In the genomic region with DNA sequence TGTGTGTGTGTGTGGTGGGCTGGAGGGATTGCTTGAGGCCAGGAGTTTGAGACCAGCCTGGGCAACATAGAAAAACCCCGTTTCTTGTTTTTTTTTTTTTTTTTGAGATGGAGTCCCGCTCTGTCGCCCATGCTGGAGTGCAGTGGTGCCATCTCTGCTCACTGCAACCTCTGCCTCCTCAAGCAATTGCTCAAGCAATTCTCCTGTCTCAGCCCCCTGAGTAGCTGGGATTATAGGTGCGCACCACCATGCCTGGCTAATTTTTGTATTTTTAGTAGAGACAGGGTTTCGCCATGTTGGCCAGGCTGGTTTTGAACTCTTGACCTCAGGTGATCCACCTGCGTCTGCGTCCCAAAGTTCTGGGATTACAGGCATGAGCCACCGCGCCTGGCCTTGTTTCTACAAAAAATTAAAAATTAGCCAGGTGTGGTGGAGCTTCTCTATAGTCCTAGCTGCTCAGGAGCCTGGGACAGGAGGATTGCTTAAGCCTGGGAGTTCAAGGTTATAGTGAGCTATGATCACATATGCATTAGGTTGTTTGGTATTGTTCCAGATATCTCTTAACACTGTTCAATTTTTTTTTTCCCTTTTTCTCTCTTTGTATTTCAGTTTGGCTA, we compare ENCODE assay signal across 8 cellular contexts. TPM values are rescaled to one million over a fixed set of nuclear protein-coding genes. Genes with fewer than 3 reads are reported as not detected.
A peak's percentile ranks its signal among the peaks of the same experiment; 100 is the strongest.
DNase-seq lines count a peak whose midpoint lies in the region; ATAC-seq and TF ChIP-seq lines count a peak whose summit lies in the region.
"Not testable (repeated sequence)": the region's sequence is repeated elsewhere in the genome, so short reads cannot be mapped to it uniquely, and the experiment has no call there.

No MANE protein-coding gene starts in this region.

- TF ChIP-seq CTCF in CD8-positive, alpha-beta T cell (IDR thresholded peaks at IDR 0.05); HFFc6 (IDR thresholded peaks at IDR 0.05); endodermal cell (conservative IDR thresholded peaks at IDR 0.05); liver (IDR thresholded peaks at IDR 0.05; ENCODE audit: low read depth, low read length, missing input control); osteocyte (IDR thresholded peaks at IDR 0.05): not testable (repeated sequence)

- POLR2A ChIA-PET in CD8-positive, alpha-beta T cell (lab: Charles Lee) = interaction anchor here (1.1 kb wide), 1 partner anchor 21 kb away, joined by 3 read pairs; no protein-coding TSS in a partner anchor

- not testable (repeated sequence) for DNase-seq in CD8-positive, alpha-beta T cell; HFFc6; endodermal cell; left colon; osteocyte (ENCODE audit: extremely low spot score, unreplicated experiment)
- DNase-seq in sciatic nerve (ENCODE audit: low spot score) = peak; percentile 21

- 94% methylated on average over 6 to 9 of the region's 9 CpGs for WGBS in endodermal cell (ENCODE audit: insufficient coverage in 1 of 2, insufficient read length in 1 of 2), 2 experiments
- 58% methylated on average over 9 of the region's 9 CpGs for WGBS in liver

- not testable (repeated sequence) for H3K4me3 ChIP-seq in CD8-positive, alpha-beta T cell (ENCODE audit: low read depth, low read length); endodermal cell (ENCODE audit: low read length); liver (ENCODE audit: low read depth in 1 of 3, low read length in 3 of 3)

- not testable (repeated sequence) for H3K27me3 Mint-ChIP-seq in CD8-positive, alpha-beta T cell (ENCODE audit: low read depth); HFFc6 (ENCODE audit: insufficient read depth); activated naive CD8-positive, alpha-beta T cell; endodermal cell (ENCODE audit: insufficient read depth); osteocyte (ENCODE audit: unreplicated experiment)

- ATAC-seq in CD8-positive, alpha-beta T cell; sciatic nerve: not testable (repeated sequence)
- ATAC-seq in left colon = peak; percentile 27

- not testable (repeated sequence) for H3K9me3 Mint-ChIP-seq in CD8-positive, alpha-beta T cell; HFFc6; activated naive CD8-positive, alpha-beta T cell (ENCODE audit: low read depth); endodermal cell; osteocyte (ENCODE audit: unreplicated experiment)

- H3K9ac ChIP-seq in endodermal cell (ENCODE audit: extremely low read depth, low read length, poor library complexity, severe bottlenecking) = not testable (repeated sequence)
- H3K9ac ChIP-seq in liver (ENCODE audit: low read depth in 1 of 2, low read length in 2 of 2) = peak overlapping the region in 1 of 2 donors; percentile 82

- not testable (repeated sequence) for H3K36me3 ChIP-seq in CD8-positive, alpha-beta T cell (ENCODE audit: insufficient read depth, low read length); liver (ENCODE audit: control insufficient read depth in 4 of 4, insufficient read depth in 3 of 4, low read depth in 1 of 4, low read length in 3 of 4)
- peaks cover 23% of the 10 kb centered on the region for H3K36me3 ChIP-seq in endodermal cell (ENCODE audit: control insufficient read depth, insufficient read depth, low read length)

- H3K36me3 Mint-ChIP-seq in CD8-positive, alpha-beta T cell = peaks cover 32% of the 10 kb centered on the region
- not testable (repeated sequence) for H3K36me3 Mint-ChIP-seq in HFFc6 (ENCODE audit: low read depth); activated naive CD8-positive, alpha-beta T cell
- H3K36me3 Mint-ChIP-seq in endodermal cell (ENCODE audit: low read depth) (peaks cover 20% of the 10 kb centered on the region), osteocyte (ENCODE audit: unreplicated experiment) (peaks cover 11% of the 10 kb centered on the region)

- H3K27ac ChIP-seq in CD8-positive, alpha-beta T cell (ENCODE audit: low read depth, low read length); endodermal cell (ENCODE audit: low read depth, low read length): not testable (repeated sequence)
- H3K27ac ChIP-seq in liver (ENCODE audit: low read depth in 1 of 2, low read length in 2 of 2) = peak overlapping the region; percentile 57 to 71

- H3K9me3 ChIP-seq in CD8-positive, alpha-beta T cell (ENCODE audit: low read length); endodermal cell (ENCODE audit: control insufficient read depth, low read length); liver (ENCODE audit: control insufficient read depth in 4 of 4, low read length in 3 of 4): not testable (repeated sequence)

- peaks cover 13% of the 10 kb centered on the region for H3K4me1 Mint-ChIP-seq in CD8-positive, alpha-beta T cell (ENCODE audit: low read depth)
- H3K4me1 Mint-ChIP-seq in HFFc6 (ENCODE audit: low read depth) (peaks cover 48% of the 10 kb centered on the region), osteocyte (ENCODE audit: unreplicated experiment) (peaks cover 15% of the 10 kb centered on the region)
- not testable (repeated sequence) for H3K4me1 Mint-ChIP-seq in activated naive CD8-positive, alpha-beta T cell (ENCODE audit: low read depth); endodermal cell

- H3K4me1 ChIP-seq in CD8-positive, alpha-beta T cell (ENCODE audit: insufficient read depth, low read length); endodermal cell (ENCODE audit: control insufficient read depth, insufficient read depth, low read length): not testable (repeated sequence)
- H3K4me1 ChIP-seq in liver (ENCODE audit: control insufficient read depth in 4 of 4, insufficient read depth in 4 of 4, low read length in 3 of 4) = peaks cover 1 to 29% (median 23%) of the 10 kb centered on the region in 4 donors

- peak overlapping the region; percentile 66 for H3K27ac Mint-ChIP-seq in CD8-positive, alpha-beta T cell
- peak overlapping the region; percentile 9; the same call in 1 of the 2 replicates for H3K27ac Mint-ChIP-seq in HFFc6
- H3K27ac Mint-ChIP-seq in activated naive CD8-positive, alpha-beta T cell = peak overlapping the region; percentile 72
- peak overlapping the region; percentile 18 for H3K27ac Mint-ChIP-seq in endodermal cell
- H3K27ac Mint-ChIP-seq in osteocyte (ENCODE audit: unreplicated experiment) = peak overlapping the region; percentile 48

- H3K27me3 ChIP-seq in CD8-positive, alpha-beta T cell (ENCODE audit: insufficient read depth, low read length); endodermal cell (ENCODE audit: control insufficient read depth, insufficient read depth, low read length, poor library complexity, severe bottlenecking); liver (ENCODE audit: control insufficient read depth in 4 of 4, insufficient read depth in 4 of 4, low read length in 3 of 4): not testable (repeated sequence)

- H3K4me3 Mint-ChIP-seq in CD8-positive, alpha-beta T cell; HFFc6; activated naive CD8-positive, alpha-beta T cell; endodermal cell; osteocyte (ENCODE audit: unreplicated experiment): not testable (repeated sequence)

- CTCF ChIA-PET in CD8-positive, alpha-beta T cell (lab: Charles Lee) = not testable (repeated sequence)

- intact Hi-C loops in CD8-positive, alpha-beta T cell (cut with DNase I, micrococcal nuclease); left colon (cut with DNase I, micrococcal nuclease); sciatic nerve (cut with DNase I): not testable (repeated sequence)

- TF ChIP-seq RAD21 in liver (IDR thresholded peaks at IDR 0.05) = peak; percentile 50 to 53

TF ChIP-seq in liver, 16 proteins besides CTCF, POLR2A, EP300 and RAD21 (continues in another document):
- TF ChIP-seq, protein P1, sequence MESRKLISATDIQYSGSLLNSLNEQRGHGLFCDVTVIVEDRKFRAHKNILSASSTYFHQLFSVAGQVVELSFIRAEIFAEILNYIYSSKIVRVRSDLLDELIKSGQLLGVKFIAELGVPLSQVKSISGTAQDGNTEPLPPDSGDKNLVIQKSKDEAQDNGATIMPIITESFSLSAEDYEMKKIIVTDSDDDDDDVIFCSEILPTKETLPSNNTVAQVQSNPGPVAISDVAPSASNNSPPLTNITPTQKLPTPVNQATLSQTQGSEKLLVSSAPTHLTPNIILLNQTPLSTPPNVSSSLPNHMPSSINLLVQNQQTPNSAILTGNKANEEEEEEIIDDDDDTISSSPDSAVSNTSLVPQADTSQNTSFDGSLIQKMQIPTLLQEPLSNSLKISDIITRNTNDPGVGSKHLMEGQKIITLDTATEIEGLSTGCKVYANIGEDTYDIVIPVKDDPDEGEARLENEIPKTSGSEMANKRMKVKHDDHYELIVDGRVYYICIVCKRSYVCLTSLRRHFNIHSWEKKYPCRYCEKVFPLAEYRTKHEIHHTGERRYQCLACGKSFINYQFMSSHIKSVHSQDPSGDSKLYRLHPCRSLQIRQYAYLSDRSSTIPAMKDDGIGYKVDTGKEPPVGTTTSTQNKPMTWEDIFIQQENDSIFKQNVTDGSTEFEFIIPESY (IDR thresholded peaks at IDR 0.05) = peak; percentile 80
- TF ChIP-seq SP1 (IDR thresholded peaks at IDR 0.05) = peak; percentile 88
- peak; percentile 91 for TF ChIP-seq YY1 (IDR thresholded peaks at IDR 0.05)
- TF ChIP-seq, protein P2, sequence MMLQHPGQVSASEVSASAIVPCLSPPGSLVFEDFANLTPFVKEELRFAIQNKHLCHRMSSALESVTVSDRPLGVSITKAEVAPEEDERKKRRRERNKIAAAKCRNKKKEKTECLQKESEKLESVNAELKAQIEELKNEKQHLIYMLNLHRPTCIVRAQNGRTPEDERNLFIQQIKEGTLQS (IDR thresholded peaks at IDR 0.05) = peak; percentile 70
- TF ChIP-seq HNF4A (conservative IDR thresholded peaks at IDR 0.05) = peak; percentile 90
- peak in 1 of 2 donors; percentile 11 for TF ChIP-seq EGR1 (IDR thresholded peaks at IDR 0.05; ENCODE audit: low read depth in 2 of 2)

RNA-seq across cellular contexts. Expression of a gene that starts 47.4 kb away (rescaled TPM):
- 10 to 100 TPM; 70.9 to 73.2 TPM for total RNA-seq in CD8-positive, alpha-beta T cell
- 10 to 100 TPM; 36.7 to 43.9 (median 41.4) TPM for total RNA-seq in HFFc6 (2021; fragmentation: NEBNext Ultra II Directional; extraction: Animal tissue kit (Norgen Biotek cat#: 25700))
- total RNA-seq in endodermal cell (10 to 100 TPM; 36.4 to 39.8 TPM), left colon (10 to 100 TPM; 34.3 to 43.3 TPM), liver (10 to 100 TPM; 23.4 to 31.6 TPM), osteocyte (38.6 and 39.8 TPM in 2 replicates), sciatic nerve (56.6 TPM)
- polyA plus RNA-seq in endodermal cell (2013, experiment 1 of 2) = 37.1 TPM
- 37.3 TPM for polyA plus RNA-seq in endodermal cell (2013, experiment 2 of 2)
- 10 to 100 TPM; 21.2 to 24.0 TPM for polyA plus RNA-seq in liver

Comparison
In these comparisons a context has a peak if more than half of its experiments do, and no peak if none do; other contexts are left out.
1. H3K27ac Mint-ChIP-seq: peak in every context shown above with its lines; median percentile 72 in activated naive CD8-positive, alpha-beta T cell; 66 in CD8-positive, alpha-beta T cell; 48 in osteocyte; 18 in endodermal cell; 9 in HFFc6.